In genomic region chr1:234988160-234988528, GRCh38 we compare ENCODE assay signal across 9 cellular contexts.
DNase-seq lines count a peak whose midpoint lies in the region; ATAC-seq and TF ChIP-seq lines count a peak whose summit lies in the region.
"Had no signal": no experiment of that assay in that cellular context is flagged by ENCODE, and none has a peak within 500 bp of the region (broad histone marks: within the 10 kb centered on the region; RNA-seq: fewer than 3 reads in every experiment).

No MANE protein-coding gene starts in this region.

- WGBS in lung, 2 donors, result 68 to 72% methylated on average over 2 of the region's 2 CpGs
- WGBS in testis, 2 donors, result 60 to 73% methylated on average over 2 of the region's 2 CpGs

- DNase-seq in activated CD4-positive, alpha-beta T cell treated with anti-CD3 and anti-CD28 coated beads for 36 hours, result no peak
- DNase-seq in activated CD4-positive, alpha-beta T cell treated with anti-CD3 and anti-CD28 coated beads, Interleukin-2, amount 50 U/mL, for 1 hour, result no peak
- DNase-seq in ascending aorta (ENCODE audit: low spot score in 2 of 2) (no peak), lung (ENCODE audit: low spot score) (no peak), testis (no peak), kidney glomerular epithelial cell (lab: John Stamatoyannopoulos, UW) (no peak), NCI-H2081 treated with DMSO at 0.1 percent for 48 hours (lab: John Stamatoyannopoulos, UW) (no peak)
- DNase-seq in naive thymus-derived CD4-positive, alpha-beta T cell, result no peak
- DNase-seq: NCI-H1694 treated with DMSO at 0.1 percent for 48 hours had no signal

- TF ChIP-seq CTCF in ascending aorta (IDR thresholded peaks at IDR 0.05) (no peak), lung (IDR thresholded peaks at IDR 0.05; ENCODE audit: control extremely low read depth, extremely low read depth) (no peak), testis (IDR thresholded peaks at IDR 0.05) (no peak)

- H3K27ac ChIP-seq in ascending aorta (peak overlapping the region; percentile 98 to 99), lung (ENCODE audit: low read depth in 1 of 2, low read length in 1 of 2) (peak overlapping the region; percentile 83 to 94), testis (peak overlapping the region; percentile 78 to 93)
- no peak overlapping the region for H3K27ac ChIP-seq in naive thymus-derived CD4-positive, alpha-beta T cell (ENCODE audit: low read depth, low read length)

- H3K27me3 Mint-ChIP-seq in activated CD4-positive, alpha-beta T cell treated with anti-CD3 and anti-CD28 coated beads for 36 hours, result no peaks in the 10 kb centered on the region
- no peaks in the 10 kb centered on the region for H3K27me3 Mint-ChIP-seq in naive thymus-derived CD4-positive, alpha-beta T cell

- H3K4me3 Mint-ChIP-seq in activated CD4-positive, alpha-beta T cell treated with anti-CD3 and anti-CD28 coated beads for 36 hours, result no peak overlapping the region
- H3K4me3 Mint-ChIP-seq in naive thymus-derived CD4-positive, alpha-beta T cell, result no peak overlapping the region

- H3K4me3 ChIP-seq in ascending aorta (no peak overlapping the region), lung (no peak overlapping the region), testis (no peak overlapping the region)
- H3K4me3 ChIP-seq in naive thymus-derived CD4-positive, alpha-beta T cell (ENCODE audit: low read length), result no peak overlapping the region

- H3K4me1 Mint-ChIP-seq in activated CD4-positive, alpha-beta T cell treated with anti-CD3 and anti-CD28 coated beads for 36 hours, result peaks cover 69% of the 10 kb centered on the region
- H3K4me1 Mint-ChIP-seq in naive thymus-derived CD4-positive, alpha-beta T cell, result peaks cover 18 to 71% (median 33%) of the 10 kb centered on the region in 7 donors

- no peak for ATAC-seq in activated CD4-positive, alpha-beta T cell treated with anti-CD3 and anti-CD28 coated beads for 36 hours
- no peak for ATAC-seq in lung (ENCODE audit: insufficient read depth, low FRiP score)
- ATAC-seq in naive thymus-derived CD4-positive, alpha-beta T cell, result no peak

- peaks cover 2% of the 10 kb centered on the region for H3K9me3 Mint-ChIP-seq in activated CD4-positive, alpha-beta T cell treated with anti-CD3 and anti-CD28 coated beads for 36 hours (ENCODE audit: low read depth)
- peaks cover 0 to 2% (median 0%) of the 10 kb centered on the region in 11 donors for H3K9me3 Mint-ChIP-seq in naive thymus-derived CD4-positive, alpha-beta T cell

- intact Hi-C loops in activated CD4-positive, alpha-beta T cell treated with anti-CD3 and anti-CD28 coated beads for 36 hours (cut with DNase I, micrococcal nuclease), result loop anchor here in 1 of 2 experiments (2.0 kb wide), 1 partner anchor 25 kb away; no protein-coding TSS in a partner anchor
- intact Hi-C loops in ascending aorta (cut with DNase I), result no loop called here
- intact Hi-C loops in testis (cut with DNase I; ENCODE audit: low total_unique reads), result loop anchor here (10.0 kb wide), 2 partner anchors 87 to 263 kb away; no protein-coding TSS in a partner anchor
- intact Hi-C loops in naive thymus-derived CD4-positive, alpha-beta T cell (cut with micrococcal nuclease), result no loop called here

- no peak for TF ChIP-seq POLR2A in testis (IDR thresholded peaks at IDR 0.05)

- H3K4me1 ChIP-seq in ascending aorta, result peaks cover 30 to 42% of the 10 kb centered on the region in 2 donors
- H3K4me1 ChIP-seq in lung (ENCODE audit: control insufficient read depth in 2 of 2, insufficient read depth in 2 of 2, low read length in 2 of 2), result peaks cover 3 to 16% of the 10 kb centered on the region in 2 donors
- H3K4me1 ChIP-seq in testis, result peaks cover 48% of the 10 kb centered on the region
- peaks cover 9 to 13% of the 10 kb centered on the region in 2 donors for H3K4me1 ChIP-seq in naive thymus-derived CD4-positive, alpha-beta T cell (ENCODE audit: control insufficient read depth in 2 of 2, insufficient read depth in 2 of 2, low read length in 2 of 2)

- CTCF ChIA-PET in activated CD4-positive, alpha-beta T cell treated with anti-CD3 and anti-CD28 coated beads for 36 hours (lab: Charles Lee), result interaction anchor here (0.9 kb wide), 1 partner anchor 96 kb away, joined by 4 read pairs; no protein-coding TSS in a partner anchor
- CTCF ChIA-PET in naive thymus-derived CD4-positive, alpha-beta T cell (lab: Charles Lee), result no interaction called here

- peak overlapping the region; percentile 86 for H3K27ac Mint-ChIP-seq in activated CD4-positive, alpha-beta T cell treated with anti-CD3 and anti-CD28 coated beads for 36 hours
- H3K27ac Mint-ChIP-seq in naive thymus-derived CD4-positive, alpha-beta T cell, result peak overlapping the region in 1 of 9 donors; percentile 86

- peaks cover 7% of the 10 kb centered on the region for H3K36me3 Mint-ChIP-seq in activated CD4-positive, alpha-beta T cell treated with anti-CD3 and anti-CD28 coated beads for 36 hours (ENCODE audit: low read depth)
- H3K36me3 Mint-ChIP-seq in naive thymus-derived CD4-positive, alpha-beta T cell, result peaks cover 0 to 10% (median 0%) of the 10 kb centered on the region in 5 donors

- H3K36me3 ChIP-seq in ascending aorta, result no peaks in the 10 kb centered on the region
- H3K36me3 ChIP-seq in lung (ENCODE audit: control insufficient read depth in 2 of 2, insufficient read depth in 2 of 2, low read length in 2 of 2), result no peaks in the 10 kb centered on the region
- no peaks in the 10 kb centered on the region for H3K36me3 ChIP-seq in testis (ENCODE audit: low read depth, missing control alignments)
- H3K36me3 ChIP-seq in naive thymus-derived CD4-positive, alpha-beta T cell (ENCODE audit: control insufficient read depth in 2 of 3, insufficient read depth in 3 of 3, low read length in 3 of 3), result no peaks in the 10 kb centered on the region

- H3K9me3 ChIP-seq in ascending aorta (no peaks in the 10 kb centered on the region), lung (ENCODE audit: control insufficient read depth in 2 of 2, insufficient read depth in 1 of 2, low read length in 1 of 2) (no peaks in the 10 kb centered on the region), testis (no peaks in the 10 kb centered on the region)
- no peaks in the 10 kb centered on the region for H3K9me3 ChIP-seq in naive thymus-derived CD4-positive, alpha-beta T cell (ENCODE audit: control insufficient read depth in 2 of 3, low read length in 3 of 3)

- H3K27me3 ChIP-seq in ascending aorta (no peaks in the 10 kb centered on the region), lung (ENCODE audit: control insufficient read depth, insufficient read depth) (no peaks in the 10 kb centered on the region), testis (no peaks in the 10 kb centered on the region)
- no peaks in the 10 kb centered on the region for H3K27me3 ChIP-seq in naive thymus-derived CD4-positive, alpha-beta T cell (ENCODE audit: control insufficient read depth in 2 of 2, insufficient read depth in 2 of 2, low read length in 2 of 2)

- POLR2A ChIA-PET in activated CD4-positive, alpha-beta T cell treated with anti-CD3 and anti-CD28 coated beads for 36 hours (lab: Charles Lee), result no interaction called here
- POLR2A ChIA-PET in naive thymus-derived CD4-positive, alpha-beta T cell (lab: Charles Lee), result interaction anchor here (0.9 kb wide), 1 partner anchor 50 kb away, joined by 3 read pairs; no protein-coding TSS in a partner anchor
